1 cellular context compared by ENCODE assay signal in the genomic region with DNA sequence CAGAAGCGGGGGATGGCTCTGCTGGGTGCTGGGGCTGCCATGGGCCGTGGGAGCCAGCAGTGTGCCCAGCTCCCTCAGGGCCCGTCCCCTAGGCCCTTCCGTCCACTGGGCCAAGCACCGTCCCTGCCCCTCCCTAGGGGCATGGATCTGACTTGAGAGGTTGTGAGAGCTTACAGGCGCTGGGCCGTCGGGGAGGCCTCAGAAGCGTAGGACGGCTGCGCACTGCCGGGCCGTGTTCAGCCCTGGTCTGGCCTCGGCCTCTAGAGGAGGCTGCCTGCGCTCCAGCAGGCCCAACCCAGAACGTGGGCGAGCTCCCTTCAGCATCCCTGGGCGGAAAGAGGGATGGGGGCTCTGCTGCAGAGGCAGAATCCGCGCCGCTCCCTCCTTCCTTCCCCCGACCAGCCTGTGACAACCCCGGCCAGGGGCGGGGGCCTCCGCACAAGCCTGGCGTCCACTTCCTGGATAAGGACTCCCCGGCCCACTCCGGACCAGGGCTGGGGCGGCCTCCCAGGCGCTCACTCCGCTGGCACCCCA.
TF ChIP-seq lines count a peak whose summit lies in the region.

No MANE protein-coding gene starts in this region.

TF ChIP-seq in K562, 482 proteins besides CTCF, POLR2A, EP300 and RAD21 (continued from another document and continues in another):
- TF ChIP-seq SP1 (CRISPR knock-in tag; IDR thresholded peaks at IDR 0.05) (0 out of 2 replicates have a peak, but pooled peaks have one; percentile 43), SMAD3 (CRISPR knock-in tag; conservative IDR thresholded peaks at IDR 0.05) (no peak), MCM2 (IDR thresholded peaks at IDR 0.05; ENCODE audit: low read depth) (no peak), TFAM (CRISPR knock-in tag; conservative IDR thresholded peaks at IDR 0.05) (no peak), CHD1 (IDR thresholded peaks at IDR 0.05; ENCODE audit: low read length) (no peak), RBFOX2 (IDR thresholded peaks at IDR 0.05; ENCODE audit: low read depth, low read length) (peak; percentile 60), HNRNPH1 (optimal IDR thresholded peaks at IDR 0.05; ENCODE audit: low read depth, low read length) (no peak), HNRNPLL (IDR thresholded peaks at IDR 0.05; ENCODE audit: low read depth, low read length, poor library complexity, severe bottlenecking) (peak; percentile 13), ZSCAN29 (IDR thresholded peaks at IDR 0.05) (no peak), ZBTB17 (CRISPR knock-in tag; IDR thresholded peaks at IDR 0.05) (no peak), ERF (CRISPR knock-in tag; IDR thresholded peaks at IDR 0.05) (peak; percentile 56; the same call in 1 of the 2 replicates), NFIC (IDR thresholded peaks at IDR 0.05) (peak; percentile 54), HDAC2 (IDR thresholded peaks at IDR 0.05) (0 out of 2 replicates have a peak, but pooled peaks have one; percentile 37), YY1 (IDR thresholded peaks at IDR 0.05; ENCODE audit: borderline replicate concordance in 1 of 3, control insufficient read depth in 1 of 3, extremely low read depth in 1 of 3, insufficient read depth in 3 of 3, insufficient read length in 1 of 3, insufficient replicate concordance in 2 of 3, low read depth in 1 of 3, low read length in 2 of 3) (peak in 1 of 3 experiments; percentile 29), ZNF324 (CRISPR knock-in tag; IDR thresholded peaks at IDR 0.05) (no peak), ZNF75A (CRISPR knock-in tag; IDR thresholded peaks at IDR 0.05) (no peak), RFX1 (IDR thresholded peaks at IDR 0.05) (no peak), TBL1XR1 (IDR thresholded peaks at IDR 0.05; ENCODE audit: low read length in 2 of 2) (no peak), SRSF3 (IDR thresholded peaks at IDR 0.05; ENCODE audit: insufficient read depth, low read length) (no peak), DNMT1 (IDR thresholded peaks at IDR 0.05) (no peak), SIN3B (IDR thresholded peaks at IDR 0.05; ENCODE audit: low read depth) (no peak), NEUROD1 (IDR thresholded peaks at IDR 0.05; ENCODE audit: borderline replicate concordance, low read depth, low read length, partially characterized antibody) (no peak), NCOA6 (IDR thresholded peaks at IDR 0.05) (peak; percentile 89), SUPT5H (IDR thresholded peaks at IDR 0.05) (no peak), MAZ (CRISPR knock-in tag; conservative IDR thresholded peaks at IDR 0.05 in 1 of 2, IDR thresholded peaks at IDR 0.05 in 1 of 2) (peak in 1 of 2 experiments; percentile 2; a peak in 1 of 4 replicates), HNRNPK (IDR thresholded peaks at IDR 0.05; ENCODE audit: low read depth, low read length, poor library complexity, severe bottlenecking) (no peak), IRF2 (CRISPR knock-in tag; IDR thresholded peaks at IDR 0.05) (0 out of 2 replicates have a peak, but pooled peaks have one; percentile 50), SNIP1 (IDR thresholded peaks at IDR 0.05; ENCODE audit: low read depth) (no peak), PHB (CRISPR knock-in tag; IDR thresholded peaks at IDR 0.05) (no peak), ZNF174 (CRISPR knock-in tag; IDR thresholded peaks at IDR 0.05) (no peak), RBM14 (IDR thresholded peaks at IDR 0.05; ENCODE audit: borderline replicate concordance, insufficient read depth, low read depth, low read length) (0 out of 2 replicates have a peak, but pooled peaks have one; percentile 8), RBM15 (IDR thresholded peaks at IDR 0.05; ENCODE audit: insufficient read depth, low read length) (no peak), ZNF23 (CRISPR knock-in tag; IDR thresholded peaks at IDR 0.05) (no peak), RCOR1 (IDR thresholded peaks at IDR 0.05; ENCODE audit: borderline replicate concordance in 1 of 2, low read depth in 2 of 2, low read length in 2 of 2) (no peak), FOXK1 (CRISPR knock-in tag; IDR thresholded peaks at IDR 0.05; ENCODE audit: borderline replicate concordance) (no peak), RAD51 (IDR thresholded peaks at IDR 0.05; ENCODE audit: borderline replicate concordance, low read depth) (no peak)
- TF ChIP-seq, protein P1, sequence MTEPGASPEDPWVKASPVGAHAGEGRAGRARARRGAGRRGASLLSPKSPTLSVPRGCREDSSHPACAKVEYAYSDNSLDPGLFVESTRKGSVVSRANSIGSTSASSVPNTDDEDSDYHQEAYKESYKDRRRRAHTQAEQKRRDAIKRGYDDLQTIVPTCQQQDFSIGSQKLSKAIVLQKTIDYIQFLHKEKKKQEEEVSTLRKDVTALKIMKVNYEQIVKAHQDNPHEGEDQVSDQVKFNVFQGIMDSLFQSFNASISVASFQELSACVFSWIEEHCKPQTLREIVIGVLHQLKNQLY (CRISPR knock-in tag; conservative IDR thresholded peaks at IDR 0.05): no peak
- TF ChIP-seq, protein P2, sequence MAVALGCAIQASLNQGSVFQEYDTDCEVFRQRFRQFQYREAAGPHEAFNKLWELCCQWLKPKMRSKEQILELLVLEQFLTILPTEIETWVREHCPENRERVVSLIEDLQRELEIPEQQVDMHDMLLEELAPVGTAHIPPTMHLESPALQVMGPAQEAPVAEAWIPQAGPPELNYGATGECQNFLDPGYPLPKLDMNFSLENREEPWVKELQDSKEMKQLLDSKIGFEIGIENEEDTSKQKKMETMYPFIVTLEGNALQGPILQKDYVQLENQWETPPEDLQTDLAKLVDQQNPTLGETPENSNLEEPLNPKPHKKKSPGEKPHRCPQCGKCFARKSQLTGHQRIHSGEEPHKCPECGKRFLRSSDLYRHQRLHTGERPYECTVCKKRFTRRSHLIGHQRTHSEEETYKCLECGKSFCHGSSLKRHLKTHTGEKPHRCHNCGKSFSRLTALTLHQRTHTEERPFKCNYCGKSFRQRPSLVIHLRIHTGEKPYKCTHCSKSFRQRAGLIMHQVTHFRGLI (CRISPR knock-in tag; IDR thresholded peaks at IDR 0.05): no peak
- TF ChIP-seq, protein P3, sequence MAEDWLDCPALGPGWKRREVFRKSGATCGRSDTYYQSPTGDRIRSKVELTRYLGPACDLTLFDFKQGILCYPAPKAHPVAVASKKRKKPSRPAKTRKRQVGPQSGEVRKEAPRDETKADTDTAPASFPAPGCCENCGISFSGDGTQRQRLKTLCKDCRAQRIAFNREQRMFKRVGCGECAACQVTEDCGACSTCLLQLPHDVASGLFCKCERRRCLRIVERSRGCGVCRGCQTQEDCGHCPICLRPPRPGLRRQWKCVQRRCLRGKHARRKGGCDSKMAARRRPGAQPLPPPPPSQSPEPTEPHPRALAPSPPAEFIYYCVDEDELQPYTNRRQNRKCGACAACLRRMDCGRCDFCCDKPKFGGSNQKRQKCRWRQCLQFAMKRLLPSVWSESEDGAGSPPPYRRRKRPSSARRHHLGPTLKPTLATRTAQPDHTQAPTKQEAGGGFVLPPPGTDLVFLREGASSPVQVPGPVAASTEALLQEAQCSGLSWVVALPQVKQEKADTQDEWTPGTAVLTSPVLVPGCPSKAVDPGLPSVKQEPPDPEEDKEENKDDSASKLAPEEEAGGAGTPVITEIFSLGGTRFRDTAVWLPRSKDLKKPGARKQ (CRISPR knock-in tag; IDR thresholded peaks at IDR 0.05): no peak
- TF ChIP-seq, protein P4, sequence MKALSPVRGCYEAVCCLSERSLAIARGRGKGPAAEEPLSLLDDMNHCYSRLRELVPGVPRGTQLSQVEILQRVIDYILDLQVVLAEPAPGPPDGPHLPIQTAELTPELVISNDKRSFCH (CRISPR knock-in tag; IDR thresholded peaks at IDR 0.05): no peak
- TF ChIP-seq, protein P4 (tag; IDR thresholded peaks at IDR 0.05): no peak
- TF ChIP-seq, protein P5, sequence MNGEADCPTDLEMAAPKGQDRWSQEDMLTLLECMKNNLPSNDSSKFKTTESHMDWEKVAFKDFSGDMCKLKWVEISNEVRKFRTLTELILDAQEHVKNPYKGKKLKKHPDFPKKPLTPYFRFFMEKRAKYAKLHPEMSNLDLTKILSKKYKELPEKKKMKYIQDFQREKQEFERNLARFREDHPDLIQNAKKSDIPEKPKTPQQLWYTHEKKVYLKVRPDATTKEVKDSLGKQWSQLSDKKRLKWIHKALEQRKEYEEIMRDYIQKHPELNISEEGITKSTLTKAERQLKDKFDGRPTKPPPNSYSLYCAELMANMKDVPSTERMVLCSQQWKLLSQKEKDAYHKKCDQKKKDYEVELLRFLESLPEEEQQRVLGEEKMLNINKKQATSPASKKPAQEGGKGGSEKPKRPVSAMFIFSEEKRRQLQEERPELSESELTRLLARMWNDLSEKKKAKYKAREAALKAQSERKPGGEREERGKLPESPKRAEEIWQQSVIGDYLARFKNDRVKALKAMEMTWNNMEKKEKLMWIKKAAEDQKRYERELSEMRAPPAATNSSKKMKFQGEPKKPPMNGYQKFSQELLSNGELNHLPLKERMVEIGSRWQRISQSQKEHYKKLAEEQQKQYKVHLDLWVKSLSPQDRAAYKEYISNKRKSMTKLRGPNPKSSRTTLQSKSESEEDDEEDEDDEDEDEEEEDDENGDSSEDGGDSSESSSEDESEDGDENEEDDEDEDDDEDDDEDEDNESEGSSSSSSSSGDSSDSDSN (IDR thresholded peaks at IDR 0.05; ENCODE audit: borderline replicate concordance in 1 of 2, low read depth in 2 of 2, low read length in 2 of 2): 0 out of 4 replicates have a peak, but pooled peaks have one; percentile 22 to 50
- TF ChIP-seq, protein P6, sequence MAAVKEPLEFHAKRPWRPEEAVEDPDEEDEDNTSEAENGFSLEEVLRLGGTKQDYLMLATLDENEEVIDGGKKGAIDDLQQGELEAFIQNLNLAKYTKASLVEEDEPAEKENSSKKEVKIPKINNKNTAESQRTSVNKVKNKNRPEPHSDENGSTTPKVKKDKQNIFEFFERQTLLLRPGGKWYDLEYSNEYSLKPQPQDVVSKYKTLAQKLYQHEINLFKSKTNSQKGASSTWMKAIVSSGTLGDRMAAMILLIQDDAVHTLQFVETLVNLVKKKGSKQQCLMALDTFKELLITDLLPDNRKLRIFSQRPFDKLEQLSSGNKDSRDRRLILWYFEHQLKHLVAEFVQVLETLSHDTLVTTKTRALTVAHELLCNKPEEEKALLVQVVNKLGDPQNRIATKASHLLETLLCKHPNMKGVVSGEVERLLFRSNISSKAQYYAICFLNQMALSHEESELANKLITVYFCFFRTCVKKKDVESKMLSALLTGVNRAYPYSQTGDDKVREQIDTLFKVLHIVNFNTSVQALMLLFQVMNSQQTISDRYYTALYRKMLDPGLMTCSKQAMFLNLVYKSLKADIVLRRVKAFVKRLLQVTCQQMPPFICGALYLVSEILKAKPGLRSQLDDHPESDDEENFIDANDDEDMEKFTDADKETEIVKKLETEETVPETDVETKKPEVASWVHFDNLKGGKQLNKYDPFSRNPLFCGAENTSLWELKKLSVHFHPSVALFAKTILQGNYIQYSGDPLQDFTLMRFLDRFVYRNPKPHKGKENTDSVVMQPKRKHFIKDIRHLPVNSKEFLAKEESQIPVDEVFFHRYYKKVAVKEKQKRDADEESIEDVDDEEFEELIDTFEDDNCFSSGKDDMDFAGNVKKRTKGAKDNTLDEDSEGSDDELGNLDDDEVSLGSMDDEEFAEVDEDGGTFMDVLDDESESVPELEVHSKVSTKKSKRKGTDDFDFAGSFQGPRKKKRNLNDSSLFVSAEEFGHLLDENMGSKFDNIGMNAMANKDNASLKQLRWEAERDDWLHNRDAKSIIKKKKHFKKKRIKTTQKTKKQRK (IDR thresholded peaks at IDR 0.05; ENCODE audit: borderline replicate concordance, low read depth, low read length): no peak
- TF ChIP-seq, protein P7, sequence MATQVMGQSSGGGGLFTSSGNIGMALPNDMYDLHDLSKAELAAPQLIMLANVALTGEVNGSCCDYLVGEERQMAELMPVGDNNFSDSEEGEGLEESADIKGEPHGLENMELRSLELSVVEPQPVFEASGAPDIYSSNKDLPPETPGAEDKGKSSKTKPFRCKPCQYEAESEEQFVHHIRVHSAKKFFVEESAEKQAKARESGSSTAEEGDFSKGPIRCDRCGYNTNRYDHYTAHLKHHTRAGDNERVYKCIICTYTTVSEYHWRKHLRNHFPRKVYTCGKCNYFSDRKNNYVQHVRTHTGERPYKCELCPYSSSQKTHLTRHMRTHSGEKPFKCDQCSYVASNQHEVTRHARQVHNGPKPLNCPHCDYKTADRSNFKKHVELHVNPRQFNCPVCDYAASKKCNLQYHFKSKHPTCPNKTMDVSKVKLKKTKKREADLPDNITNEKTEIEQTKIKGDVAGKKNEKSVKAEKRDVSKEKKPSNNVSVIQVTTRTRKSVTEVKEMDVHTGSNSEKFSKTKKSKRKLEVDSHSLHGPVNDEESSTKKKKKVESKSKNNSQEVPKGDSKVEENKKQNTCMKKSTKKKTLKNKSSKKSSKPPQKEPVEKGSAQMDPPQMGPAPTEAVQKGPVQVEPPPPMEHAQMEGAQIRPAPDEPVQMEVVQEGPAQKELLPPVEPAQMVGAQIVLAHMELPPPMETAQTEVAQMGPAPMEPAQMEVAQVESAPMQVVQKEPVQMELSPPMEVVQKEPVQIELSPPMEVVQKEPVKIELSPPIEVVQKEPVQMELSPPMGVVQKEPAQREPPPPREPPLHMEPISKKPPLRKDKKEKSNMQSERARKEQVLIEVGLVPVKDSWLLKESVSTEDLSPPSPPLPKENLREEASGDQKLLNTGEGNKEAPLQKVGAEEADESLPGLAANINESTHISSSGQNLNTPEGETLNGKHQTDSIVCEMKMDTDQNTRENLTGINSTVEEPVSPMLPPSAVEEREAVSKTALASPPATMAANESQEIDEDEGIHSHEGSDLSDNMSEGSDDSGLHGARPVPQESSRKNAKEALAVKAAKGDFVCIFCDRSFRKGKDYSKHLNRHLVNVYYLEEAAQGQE (CRISPR knock-in tag; IDR thresholded peaks at IDR 0.05; ENCODE audit: low read depth): peak; percentile 40; the same call in 1 of the 2 replicates
- TF ChIP-seq, protein P8, sequence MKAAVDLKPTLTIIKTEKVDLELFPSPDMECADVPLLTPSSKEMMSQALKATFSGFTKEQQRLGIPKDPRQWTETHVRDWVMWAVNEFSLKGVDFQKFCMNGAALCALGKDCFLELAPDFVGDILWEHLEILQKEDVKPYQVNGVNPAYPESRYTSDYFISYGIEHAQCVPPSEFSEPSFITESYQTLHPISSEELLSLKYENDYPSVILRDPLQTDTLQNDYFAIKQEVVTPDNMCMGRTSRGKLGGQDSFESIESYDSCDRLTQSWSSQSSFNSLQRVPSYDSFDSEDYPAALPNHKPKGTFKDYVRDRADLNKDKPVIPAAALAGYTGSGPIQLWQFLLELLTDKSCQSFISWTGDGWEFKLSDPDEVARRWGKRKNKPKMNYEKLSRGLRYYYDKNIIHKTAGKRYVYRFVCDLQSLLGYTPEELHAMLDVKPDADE (conservative IDR thresholded peaks at IDR 0.05; ENCODE audit: control insufficient read depth, low read depth, low read length): 0 out of 2 replicates have a peak, but pooled peaks have one; percentile 10
